8 cellular contexts compared by ENCODE assay signal in genomic region chr10:102347236-102347828, GRCh38. TPM values are rescaled to one million over a fixed set of nuclear protein-coding genes. Genes with fewer than 3 reads are reported as not detected.
DNase-seq lines count a peak whose midpoint lies in the region; ATAC-seq and TF ChIP-seq lines count a peak whose summit lies in the region.

No MANE protein-coding gene starts in this region.

- TF ChIP-seq CTCF in brain (conservative IDR thresholded peaks at IDR 0.05) = peak; percentile 65 to 74

- peak; percentile 53 for DNase-seq in activated naive CD4-positive, alpha-beta T cell treated with anti-CD3 and anti-CD28 coated beads for 36 hours
- no peak for DNase-seq in activated naive CD4-positive, alpha-beta T cell (lab: John Stamatoyannopoulos, UW)
- DNase-seq in NCI-H2196 (lab: John Stamatoyannopoulos, UW; ENCODE audit: unreplicated experiment) = peak; percentile 43
- peak; percentile 30 to 35 for DNase-seq in left colon
- DNase-seq in stimulated activated naive CD4-positive, alpha-beta T cell (lab: John Stamatoyannopoulos, UW) = no peak
- no peak for DNase-seq in CD1c-positive myeloid dendritic cell (ENCODE audit: extremely low spot score)

- no peak overlapping the region for H3K27ac Mint-ChIP-seq in activated naive CD4-positive, alpha-beta T cell treated with anti-CD3 and anti-CD28 coated beads for 36 hours
- H3K27ac Mint-ChIP-seq in brain = peak overlapping the region in 2 of 5 experiments; percentile 42 to 72

- ATAC-seq in left colon = peak; percentile 86
- no peak for ATAC-seq in GM18858 (IDR thresholded peaks at IDR 0.05; ENCODE audit: unreplicated experiment)

- no peaks in the 10 kb centered on the region for H3K27me3 Mint-ChIP-seq in activated naive CD4-positive, alpha-beta T cell treated with anti-CD3 and anti-CD28 coated beads for 36 hours (ENCODE audit: low read depth)
- no peaks in the 10 kb centered on the region for H3K27me3 Mint-ChIP-seq in brain

- peaks cover 10% of the 10 kb centered on the region for H3K36me3 Mint-ChIP-seq in activated naive CD4-positive, alpha-beta T cell treated with anti-CD3 and anti-CD28 coated beads for 36 hours (ENCODE audit: low read depth)
- H3K36me3 Mint-ChIP-seq in brain = peaks cover 48% of the 10 kb centered on the region

- no peaks in the 10 kb centered on the region for H3K9me3 Mint-ChIP-seq in activated naive CD4-positive, alpha-beta T cell treated with anti-CD3 and anti-CD28 coated beads for 36 hours
- H3K9me3 Mint-ChIP-seq in brain = no peaks in the 10 kb centered on the region

- CTCF ChIA-PET in activated naive CD4-positive, alpha-beta T cell treated with anti-CD3 and anti-CD28 coated beads for 36 hours (lab: Charles Lee) = interaction anchor here (0.7 to 17.1 kb wide), 9 partner anchors 8 to 178 kb away, joined by 3 to 685 read pairs (median 3); partner anchors contain the start of genes ELOVL3 and PITX3

- no peak overlapping the region for H3K4me3 Mint-ChIP-seq in activated naive CD4-positive, alpha-beta T cell treated with anti-CD3 and anti-CD28 coated beads for 36 hours
- no peak overlapping the region for H3K4me3 Mint-ChIP-seq in brain

- intact Hi-C loops in activated naive CD4-positive, alpha-beta T cell treated with anti-CD3 and anti-CD28 coated beads for 36 hours (cut with micrococcal nuclease) = loop anchor here (1.0 kb wide), 1 partner anchor 116 kb away; no protein-coding TSS in a partner anchor
- intact Hi-C loops in left colon (cut with DNase I, micrococcal nuclease) = loop anchor here in 1 of 2 donors (5.0 kb wide), 1 partner anchor 120 kb away; the partner anchor contains the start of gene ELOVL3

- H3K4me1 Mint-ChIP-seq in activated naive CD4-positive, alpha-beta T cell treated with anti-CD3 and anti-CD28 coated beads for 36 hours (ENCODE audit: low read depth) = peaks cover 4% of the 10 kb centered on the region
- peaks cover 13% of the 10 kb centered on the region for H3K4me1 Mint-ChIP-seq in brain

RNA-seq across cellular contexts. Expression of gene NFKB2, which starts 48.2 kb away (rescaled TPM):
- total RNA-seq in activated naive CD4-positive, alpha-beta T cell treated with anti-CD3 and anti-CD28 coated beads for 36 hours = 100 to 1,000 TPM; 328 to 345 TPM
- 6.8 TPM for polyA plus RNA-seq in brain (ENCODE audit: insufficient read depth, low read depth, low replicate concordance)
- total RNA-seq in left colon = 10 to 100 TPM; 17.0 to 37.6 TPM

Comparison
In these comparisons a context has a peak if more than half of its experiments do, and no peak if none do; other contexts are left out.
1. DNase-seq: peak in activated naive CD4-positive, alpha-beta T cell treated with anti-CD3 and anti-CD28 coated beads for 36 hours (single experiment), NCI-H2196 (single experiment) and left colon (2 of 2); none in activated naive CD4-positive, alpha-beta T cell (0 of 4), stimulated activated naive CD4-positive, alpha-beta T cell (0 of 6) and CD1c-positive myeloid dendritic cell (single experiment).
2. RNA of gene NFKB2, which starts 48.2 kb away (total RNA-seq): 328 to 345 TPM in activated naive CD4-positive, alpha-beta T cell treated with anti-CD3 and anti-CD28 coated beads for 36 hours; 17.0 to 37.6 TPM in left colon; every median in the first group is over 4 times any median in the second.